Comparison of ENCODE assay signal across 2 cellular contexts in the genomic region with DNA sequence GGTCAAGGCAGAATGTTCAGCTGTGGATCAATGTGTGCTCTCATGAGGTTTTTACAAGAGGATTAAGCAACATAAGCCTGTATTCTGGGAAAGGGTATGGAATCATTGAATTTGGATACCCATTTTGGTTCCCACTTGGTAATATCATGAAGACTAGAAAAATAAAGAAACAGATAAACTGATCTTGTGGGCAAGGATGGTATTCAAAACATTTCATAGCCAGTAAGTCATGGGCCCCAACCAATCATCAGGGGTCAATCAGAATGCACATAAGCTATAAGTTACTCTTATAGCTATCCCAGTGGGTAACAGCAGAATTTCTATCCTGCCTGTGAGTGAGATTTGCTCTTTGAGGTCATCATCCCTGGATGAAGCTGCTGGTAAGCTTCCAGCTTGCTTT.
TF ChIP-seq lines count a peak whose summit lies in the region.

No MANE protein-coding gene starts in this region.

TF ChIP-seq in GM23338, 12 proteins besides CTCF, POLR2A, EP300 and RAD21 (continued from another document):
- TF ChIP-seq, protein P1, sequence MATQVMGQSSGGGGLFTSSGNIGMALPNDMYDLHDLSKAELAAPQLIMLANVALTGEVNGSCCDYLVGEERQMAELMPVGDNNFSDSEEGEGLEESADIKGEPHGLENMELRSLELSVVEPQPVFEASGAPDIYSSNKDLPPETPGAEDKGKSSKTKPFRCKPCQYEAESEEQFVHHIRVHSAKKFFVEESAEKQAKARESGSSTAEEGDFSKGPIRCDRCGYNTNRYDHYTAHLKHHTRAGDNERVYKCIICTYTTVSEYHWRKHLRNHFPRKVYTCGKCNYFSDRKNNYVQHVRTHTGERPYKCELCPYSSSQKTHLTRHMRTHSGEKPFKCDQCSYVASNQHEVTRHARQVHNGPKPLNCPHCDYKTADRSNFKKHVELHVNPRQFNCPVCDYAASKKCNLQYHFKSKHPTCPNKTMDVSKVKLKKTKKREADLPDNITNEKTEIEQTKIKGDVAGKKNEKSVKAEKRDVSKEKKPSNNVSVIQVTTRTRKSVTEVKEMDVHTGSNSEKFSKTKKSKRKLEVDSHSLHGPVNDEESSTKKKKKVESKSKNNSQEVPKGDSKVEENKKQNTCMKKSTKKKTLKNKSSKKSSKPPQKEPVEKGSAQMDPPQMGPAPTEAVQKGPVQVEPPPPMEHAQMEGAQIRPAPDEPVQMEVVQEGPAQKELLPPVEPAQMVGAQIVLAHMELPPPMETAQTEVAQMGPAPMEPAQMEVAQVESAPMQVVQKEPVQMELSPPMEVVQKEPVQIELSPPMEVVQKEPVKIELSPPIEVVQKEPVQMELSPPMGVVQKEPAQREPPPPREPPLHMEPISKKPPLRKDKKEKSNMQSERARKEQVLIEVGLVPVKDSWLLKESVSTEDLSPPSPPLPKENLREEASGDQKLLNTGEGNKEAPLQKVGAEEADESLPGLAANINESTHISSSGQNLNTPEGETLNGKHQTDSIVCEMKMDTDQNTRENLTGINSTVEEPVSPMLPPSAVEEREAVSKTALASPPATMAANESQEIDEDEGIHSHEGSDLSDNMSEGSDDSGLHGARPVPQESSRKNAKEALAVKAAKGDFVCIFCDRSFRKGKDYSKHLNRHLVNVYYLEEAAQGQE (IDR thresholded peaks at IDR 0.05; ENCODE audit: unreplicated experiment) = no peak
- TF ChIP-seq ZNF331 (CRISPR knock-in tag; IDR thresholded peaks at IDR 0.05; ENCODE audit: low read depth) = no peak
- TF ChIP-seq EZH2phosphoT487 (IDR thresholded peaks at IDR 0.05; ENCODE audit: unreplicated experiment) = no peak
- TF ChIP-seq STAT1 (IDR thresholded peaks at IDR 0.05; ENCODE audit: unreplicated experiment) = no peak
- no peak for TF ChIP-seq POLR2AphosphoS5 (IDR thresholded peaks at IDR 0.05; ENCODE audit: low read depth)
- no peak for TF ChIP-seq EZH2 (IDR thresholded peaks at IDR 0.05; ENCODE audit: low read depth, unreplicated experiment)
- no peak for TF ChIP-seq NANOG (IDR thresholded peaks at IDR 0.05; ENCODE audit: borderline replicate concordance)
- TF ChIP-seq ETS1 (IDR thresholded peaks at IDR 0.05) = no peak

TF ChIP-seq in H1, 55 proteins besides CTCF, POLR2A, EP300 and RAD21 (continued from another document):
- TF ChIP-seq POU5F1 (IDR thresholded peaks at IDR 0.05; ENCODE audit: low read depth, low read length) (no peak), SIX5 (IDR thresholded peaks at IDR 0.05; ENCODE audit: low read depth, low read length) (no peak), NANOG (IDR thresholded peaks at IDR 0.05; ENCODE audit: insufficient read depth, low read depth, low read length, poor library complexity, severe bottlenecking) (no peak), GABPA (IDR thresholded peaks at IDR 0.05; ENCODE audit: borderline replicate concordance, insufficient read depth, low read length) (no peak), TAF1 (IDR thresholded peaks at IDR 0.05; ENCODE audit: low read depth, low read length) (no peak), PHF8 (conservative IDR thresholded peaks at IDR 0.05; ENCODE audit: low read depth, low read length) (no peak), SIN3A (conservative IDR thresholded peaks at IDR 0.05 in 1 of 2, IDR thresholded peaks at IDR 0.05 in 1 of 2; ENCODE audit: low read depth in 1 of 2, low read length in 2 of 2) (no peak), RXRA (IDR thresholded peaks at IDR 0.05; ENCODE audit: insufficient read depth, low read depth, low read length) (no peak), FOSL1 (IDR thresholded peaks at IDR 0.05; ENCODE audit: insufficient read depth, low read depth, low read length) (no peak)
- TF ChIP-seq, protein P2, sequence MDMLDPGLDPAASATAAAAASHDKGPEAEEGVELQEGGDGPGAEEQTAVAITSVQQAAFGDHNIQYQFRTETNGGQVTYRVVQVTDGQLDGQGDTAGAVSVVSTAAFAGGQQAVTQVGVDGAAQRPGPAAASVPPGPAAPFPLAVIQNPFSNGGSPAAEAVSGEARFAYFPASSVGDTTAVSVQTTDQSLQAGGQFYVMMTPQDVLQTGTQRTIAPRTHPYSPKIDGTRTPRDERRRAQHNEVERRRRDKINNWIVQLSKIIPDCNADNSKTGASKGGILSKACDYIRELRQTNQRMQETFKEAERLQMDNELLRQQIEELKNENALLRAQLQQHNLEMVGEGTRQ (IDR thresholded peaks at IDR 0.05; ENCODE audit: low read length) = no peak
